In the genomic region with DNA sequence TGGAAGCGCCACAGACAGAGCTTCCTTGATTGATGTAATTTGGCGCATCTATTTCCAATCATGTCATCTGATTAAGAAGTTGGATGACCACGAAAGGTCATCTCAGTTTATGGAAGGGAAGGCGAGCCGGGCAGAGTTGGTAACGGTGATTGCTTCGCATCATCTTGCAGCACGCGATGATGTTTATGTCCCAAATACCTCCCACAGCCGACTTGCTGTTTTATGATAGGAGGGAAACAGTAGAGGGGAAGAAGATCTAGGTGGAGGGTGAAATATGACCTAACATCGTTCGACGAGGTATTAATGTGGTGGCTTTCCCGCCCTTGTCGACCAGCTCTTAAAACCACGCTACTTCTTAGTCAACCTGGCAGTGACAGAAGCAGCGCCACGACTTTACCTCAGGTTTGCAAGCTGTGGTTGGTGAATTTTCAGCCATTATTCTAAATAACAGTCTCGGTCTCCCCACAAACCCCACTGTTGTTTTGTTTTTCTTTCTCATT, we compare ENCODE assay signal across 8 cellular contexts. TPM values are rescaled to one million over a fixed set of nuclear protein-coding genes. Genes with fewer than 3 reads are reported as not detected.
DNase-seq lines count a peak whose midpoint lies in the region; ATAC-seq and TF ChIP-seq lines count a peak whose summit lies in the region.

No MANE protein-coding gene starts in this region.

- H3K4me3 ChIP-seq in foreskin fibroblast (ENCODE audit: low read depth in 1 of 2, low read length in 2 of 2), result peak overlapping the region; percentile 51 to 60

- no peak for TF ChIP-seq CTCF in foreskin fibroblast (IDR thresholded peaks at IDR 0.05; ENCODE audit: low read depth, low read length)

- CTCF ChIA-PET in activated CD4-positive, alpha-beta memory T cell treated with anti-CD3 and anti-CD28 coated beads for 36 hours (lab: Charles Lee), result interaction anchor here (0.6 to 2.0 kb wide), 5 partner anchors 11 to 412 kb away, joined by 3 to 8 read pairs (median 4); no protein-coding TSS in a partner anchor

- peaks cover 33% of the 10 kb centered on the region for H3K27me3 Mint-ChIP-seq in activated CD4-positive, alpha-beta memory T cell treated with anti-CD3 and anti-CD28 coated beads for 36 hours

- POLR2A ChIA-PET in activated CD4-positive, alpha-beta memory T cell treated with anti-CD3 and anti-CD28 coated beads for 36 hours (lab: Charles Lee), result interaction anchor here (1.3 kb wide), 1 partner anchor 241 kb away, joined by 4 read pairs; no protein-coding TSS in a partner anchor

- intact Hi-C loops in activated CD4-positive, alpha-beta memory T cell treated with anti-CD3 and anti-CD28 coated beads for 36 hours (cut with micrococcal nuclease), result loop anchor here (1.0 to 10.0 kb wide), 6 partner anchors 73 to 660 kb away; a partner anchor contains a TSS

- ATAC-seq in HG02885 (IDR thresholded peaks at IDR 0.05; ENCODE audit: poor library complexity, unreplicated experiment) (peak; percentile 21), GM18867 (IDR thresholded peaks at IDR 0.05; ENCODE audit: unreplicated experiment) (no peak), GM19467 (IDR thresholded peaks at IDR 0.05; ENCODE audit: unreplicated experiment) (no peak), HG03196 (IDR thresholded peaks at IDR 0.05; ENCODE audit: unreplicated experiment) (no peak)

- H3K4me1 Mint-ChIP-seq in activated CD4-positive, alpha-beta memory T cell treated with anti-CD3 and anti-CD28 coated beads for 36 hours (ENCODE audit: low read depth), result peaks cover 28% of the 10 kb centered on the region

- DNase-seq in activated CD4-positive, alpha-beta memory T cell treated with anti-CD3 and anti-CD28 coated beads for 36 hours, result peak; percentile 78
- DNase-seq in foreskin fibroblast (no peak), DMS153 treated with DMSO at 0.1 percent for 48 hours (lab: John Stamatoyannopoulos, UW; ENCODE audit: unreplicated experiment) (no peak)
- DNase-seq in stimulated activated CD4-positive, alpha-beta T cell treated with anti-CD3 and anti-CD28 coated beads, Interleukin-12 subunit alpha, Interleukin-12 subunit beta, amount 100 ng/mL, for 24 hours (ENCODE audit: low read depth in 2 of 2), result peak; percentile 0 to 31

- peak overlapping the region; percentile 84 for H3K4me3 Mint-ChIP-seq in activated CD4-positive, alpha-beta memory T cell treated with anti-CD3 and anti-CD28 coated beads for 36 hours

- peak overlapping the region; percentile 86 for H3K27ac Mint-ChIP-seq in activated CD4-positive, alpha-beta memory T cell treated with anti-CD3 and anti-CD28 coated beads for 36 hours

- no peaks in the 10 kb centered on the region for H3K9me3 Mint-ChIP-seq in activated CD4-positive, alpha-beta memory T cell treated with anti-CD3 and anti-CD28 coated beads for 36 hours

- no peaks in the 10 kb centered on the region for H3K36me3 Mint-ChIP-seq in activated CD4-positive, alpha-beta memory T cell treated with anti-CD3 and anti-CD28 coated beads for 36 hours

RNA-seq across cellular contexts. Expression of a gene that starts 0.8 kb away (rescaled TPM):
- total RNA-seq in activated CD4-positive, alpha-beta memory T cell treated with anti-CD3 and anti-CD28 coated beads for 36 hours, result 1 to 10 TPM; 4.2 to 5.8 TPM

Comparison
In these comparisons a context has a peak if more than half of its experiments do, and no peak if none do; other contexts are left out.
1. DNase-seq: peak in activated CD4-positive, alpha-beta memory T cell treated with anti-CD3 and anti-CD28 coated beads for 36 hours (single experiment) and stimulated activated CD4-positive, alpha-beta T cell treated with anti-CD3 and anti-CD28 coated beads, Interleukin-12 subunit alpha, Interleukin-12 subunit beta, amount 100 ng/mL, for 24 hours (2 of 2); none in foreskin fibroblast (0 of 2) and DMS153 treated with DMSO at 0.1 percent for 48 hours (single experiment).